8 cellular contexts compared by ENCODE assay signal in the genomic region with DNA sequence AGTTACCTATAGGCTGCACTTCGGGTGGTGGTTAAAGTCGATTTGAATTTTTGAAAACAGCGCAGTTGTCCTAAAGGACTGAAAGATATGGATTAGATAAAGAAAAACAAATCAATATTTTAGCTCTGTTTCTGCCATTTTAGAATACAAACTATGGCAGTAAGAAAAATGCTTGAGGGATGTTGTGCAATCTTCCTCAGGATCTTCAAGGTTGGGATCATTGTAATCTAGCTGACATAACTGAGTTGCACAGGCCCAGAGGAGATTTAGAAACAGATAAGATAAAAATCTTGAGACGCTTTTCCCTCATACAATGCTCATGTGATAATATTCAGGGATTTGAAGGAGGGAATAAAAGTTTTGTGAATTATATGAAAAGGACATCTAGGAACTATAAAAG. TPM values are rescaled to one million over a fixed set of nuclear protein-coding genes. Genes with fewer than 3 reads are reported as not detected.
DNase-seq lines count a peak whose midpoint lies in the region; ATAC-seq and TF ChIP-seq lines count a peak whose summit lies in the region.

No MANE protein-coding gene starts in this region.

- peaks cover 75% of the 10 kb centered on the region for H3K79me2 ChIP-seq in Loucy (ENCODE audit: insufficient read depth, low read length)

- H4K20me1 ChIP-seq in Loucy (ENCODE audit: insufficient read depth, low read length, poor library complexity, severe bottlenecking), result no peaks in the 10 kb centered on the region

- H3K27me3 Mint-ChIP-seq in CD4-positive, alpha-beta memory T cell, result no peaks in the 10 kb centered on the region
- peaks cover 2% of the 10 kb centered on the region for H3K27me3 Mint-ChIP-seq in nephron progenitor cell (ENCODE audit: low read depth, poor library complexity)

- H3K4me3 Mint-ChIP-seq in CD4-positive, alpha-beta memory T cell, result peak overlapping the region; percentile 94 to 100 (median 98)
- H3K4me3 Mint-ChIP-seq in nephron progenitor cell, result peak overlapping the region; percentile 94

- intact Hi-C loops in CD4-positive, alpha-beta memory T cell (cut with micrococcal nuclease), result loop anchor here (2.0 kb wide), 2 partner anchors 59 to 85 kb away; a partner anchor contains a TSS
- intact Hi-C loops in colonic mucosa (cut with DNase I), result no loop called here

- peaks cover 28% of the 10 kb centered on the region for H3K4me1 ChIP-seq in CD4-positive, alpha-beta memory T cell (ENCODE audit: insufficient read depth, low read length)
- H3K4me1 ChIP-seq in Loucy (ENCODE audit: insufficient read depth, low read length, poor library complexity, severe bottlenecking) (peaks cover 42% of the 10 kb centered on the region), colonic mucosa (no peaks in the 10 kb centered on the region)

- DNase-seq in CD4-positive, alpha-beta memory T cell, result no peak
- DNase-seq in colonic mucosa, result no peak
- no peak for DNase-seq in nephron progenitor cell
- no peak for DNase-seq in Ammon's horn (ENCODE audit: low spot score)
- DNase-seq in SHP77 (lab: John Stamatoyannopoulos, UW), result no peak
- DNase-seq in activated CD4-positive, alpha-beta T cell treated with anti-CD3 and anti-CD28 coated beads for 1 hour, result no peak

- H3K9me2 ChIP-seq in Loucy (replicated peaks; ENCODE audit: low read depth, low read length), result no peaks in the 10 kb centered on the region

- CTCF ChIA-PET in CD4-positive, alpha-beta memory T cell (lab: Charles Lee; ENCODE audit: partially characterized antibody), result interaction anchor here (2.1 kb wide), 1 partner anchor 60 kb away, joined by 6 read pairs; a partner anchor contains a TSS

- H3F3A ChIP-seq in Loucy (ENCODE audit: low read depth), result peaks cover 13% of the 10 kb centered on the region; the same call in 1 of the 2 replicates

- H3K9me3 Mint-ChIP-seq in CD4-positive, alpha-beta memory T cell, result peaks cover 0 to 1% (median 0%) of the 10 kb centered on the region in 8 donors
- no peaks in the 10 kb centered on the region for H3K9me3 Mint-ChIP-seq in nephron progenitor cell

- H3K27me3 ChIP-seq in CD4-positive, alpha-beta memory T cell (ENCODE audit: insufficient read depth, low read length), result no peaks in the 10 kb centered on the region
- H3K27me3 ChIP-seq in Loucy (ENCODE audit: insufficient read depth, low read length, poor library complexity, severe bottlenecking) (no peaks in the 10 kb centered on the region), colonic mucosa (no peaks in the 10 kb centered on the region)

- H3K36me3 ChIP-seq in CD4-positive, alpha-beta memory T cell (ENCODE audit: insufficient read depth, low read length), result no peaks in the 10 kb centered on the region
- H3K36me3 ChIP-seq in Loucy (ENCODE audit: insufficient read depth, low read length) (no peaks in the 10 kb centered on the region), colonic mucosa (no peaks in the 10 kb centered on the region)

- H2AFZ ChIP-seq in Loucy (ENCODE audit: low read length), result 0 out of 2 replicates have a peak overlapping the region, but pooled peaks have one; percentile 88

- ATAC-seq in HG03039 (IDR thresholded peaks at IDR 0.05; ENCODE audit: unreplicated experiment), result no peak

- H3K4me1 Mint-ChIP-seq in CD4-positive, alpha-beta memory T cell, result peaks cover 28 to 53% (median 40%) of the 10 kb centered on the region in 4 donors
- H3K4me1 Mint-ChIP-seq in nephron progenitor cell, result peaks cover 34% of the 10 kb centered on the region

- H3K4me2 ChIP-seq in Loucy (ENCODE audit: low read depth, low read length, poor library complexity, severe bottlenecking), result peak overlapping the region; percentile 93

- POLR2A ChIA-PET in CD4-positive, alpha-beta memory T cell (lab: Charles Lee; ENCODE audit: partially characterized antibody), result interaction anchor here (1.4 kb wide), 1 partner anchor 59 kb away, joined by 4 read pairs; no protein-coding TSS in a partner anchor

- H3K4me3 ChIP-seq in CD4-positive, alpha-beta memory T cell (ENCODE audit: low read length in 2 of 2), result peak overlapping the region; percentile 95 to 99
- peak overlapping the region; percentile 98 for H3K4me3 ChIP-seq in Loucy (ENCODE audit: low read length, poor library complexity, severe bottlenecking)
- H3K4me3 ChIP-seq in colonic mucosa, result peak overlapping the region; percentile 61

- peaks cover 11 to 17% of the 10 kb centered on the region in 2 donors for H3K36me3 Mint-ChIP-seq in CD4-positive, alpha-beta memory T cell
- peaks cover 10% of the 10 kb centered on the region for H3K36me3 Mint-ChIP-seq in nephron progenitor cell (ENCODE audit: low read depth)

- H3K9me3 ChIP-seq in CD4-positive, alpha-beta memory T cell (ENCODE audit: control insufficient read depth in 1 of 2, low read length in 2 of 2), result no peaks in the 10 kb centered on the region
- H3K9me3 ChIP-seq in Loucy (ENCODE audit: insufficient read depth, low read depth, low read length), result no peaks in the 10 kb centered on the region
- no peaks in the 10 kb centered on the region for H3K9me3 ChIP-seq in colonic mucosa

- H3K27ac ChIP-seq in CD4-positive, alpha-beta memory T cell (ENCODE audit: low read depth, low read length), result peak overlapping the region; percentile 67
- no peak overlapping the region for H3K27ac ChIP-seq in colonic mucosa

- H3K9ac ChIP-seq in Loucy (ENCODE audit: low read depth, low read length, poor library complexity, severe bottlenecking) (peak overlapping the region; percentile 82), colonic mucosa (ENCODE audit: low read depth in 2 of 2, low read length in 2 of 2) (peak overlapping the region in 1 of 2 donors; percentile 92)

- TF ChIP-seq CTCF in Loucy (conservative IDR thresholded peaks at IDR 0.05; ENCODE audit: low read length) (no peak), colonic mucosa (IDR thresholded peaks at IDR 0.05) (no peak), nephron progenitor cell (IDR thresholded peaks at IDR 0.05) (no peak)

- peak overlapping the region; percentile 86 to 99 (median 97) for H3K27ac Mint-ChIP-seq in CD4-positive, alpha-beta memory T cell
- H3K27ac Mint-ChIP-seq in nephron progenitor cell, result peak overlapping the region; percentile 99

RNA-seq across cellular contexts. Expression of a gene that starts 0.9 kb away (rescaled TPM):
- total RNA-seq in CD4-positive, alpha-beta memory T cell, result 10 to 100 TPM; 20.8 to 23.5 TPM
- polyA plus RNA-seq in CD4-positive, alpha-beta memory T cell, result 10 to 100 TPM; 23.0 to 26.2 TPM
- 10 to 100 TPM in 1 of 2 donors, 1 to 10 TPM in 1; 9.1 to 11.1 TPM for total RNA-seq in colonic mucosa

RNA-seq across cellular contexts. Expression of a gene that starts 1.0 kb away (rescaled TPM):
- total RNA-seq in CD4-positive, alpha-beta memory T cell, result 10 to 100 TPM; 10.5 to 11.2 TPM
- 1 to 10 TPM in 1 of 2 donors, under 1 TPM in 1; 0.31 to 1.4 TPM for polyA plus RNA-seq in CD4-positive, alpha-beta memory T cell
- 1 to 10 TPM; 4.6 to 5.7 TPM for total RNA-seq in colonic mucosa

RNA-seq across cellular contexts. Expression of a gene that starts 60.0 kb away (rescaled TPM):
- 10 to 100 TPM; 10.6 to 11.4 TPM for total RNA-seq in CD4-positive, alpha-beta memory T cell
- polyA plus RNA-seq in CD4-positive, alpha-beta memory T cell, result 10 to 100 TPM; 12.2 to 26.3 TPM
- 10 to 100 TPM; 72.2 to 93.1 TPM for total RNA-seq in colonic mucosa

Comparison
In these comparisons a context has a peak if more than half of its experiments do, and no peak if none do; other contexts are left out.
1. RNA of a gene that starts 60.0 kb away (total RNA-seq): 72.2 to 93.1 TPM in colonic mucosa; 10.6 to 11.4 TPM in CD4-positive, alpha-beta memory T cell; every median in the first group is over 4 times any median in the second.
2. Peak in every context shown above with its lines, with median percentiles within 50 percentile points of each other: H3K4me3 ChIP-seq.